Comparison of ENCODE assay signal across 27 cellular contexts in the genomic region with DNA sequence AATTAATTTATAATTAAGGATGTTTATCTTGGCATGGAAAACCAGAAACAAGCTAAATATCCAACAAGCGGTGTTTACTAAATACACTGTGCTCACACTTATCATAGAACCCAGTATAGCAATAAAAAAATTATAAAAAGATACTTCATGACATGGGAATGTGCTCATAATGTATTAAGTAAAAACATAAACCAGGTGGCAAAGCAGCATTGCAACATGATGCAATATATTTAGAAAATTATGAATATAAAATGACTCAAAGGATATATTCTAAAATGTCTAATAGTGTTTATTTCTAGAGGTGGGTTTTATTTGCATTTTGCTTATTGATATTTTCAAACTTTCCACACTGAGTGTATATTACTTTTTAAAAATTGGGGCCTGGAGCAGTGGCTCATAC.
A peak's percentile ranks its signal among the peaks of the same experiment; 100 is the strongest.
DNase-seq lines count a peak whose midpoint lies in the region; ATAC-seq, FAIRE-seq and TF ChIP-seq lines count a peak whose summit lies in the region.
"Had no signal": no experiment of that assay in that cellular context is flagged by ENCODE, and none has a peak within 500 bp of the region (broad histone marks: within the 10 kb centered on the region; RNA-seq: fewer than 3 reads in every experiment).

No MANE protein-coding gene starts in this region.

- H3K27ac ChIP-seq in breast epithelium (peak overlapping the region in 1 of 2 donors; percentile 79), K562 (ENCODE audit: extremely low read depth, low read depth, low read length) (no peak overlapping the region), esophagus squamous epithelium (peak overlapping the region in 3 of 4 donors; percentile 64 to 85 (median 76)), uterus (peak overlapping the region; percentile 87 to 94), A673 (ENCODE audit: low read depth, low read length, poor library complexity, severe bottlenecking) (no peak overlapping the region)
- H3K27ac ChIP-seq: SK-N-MC had no signal

- no peak for TF ChIP-seq RAD21 in K562 (CRISPR knock-in tag; conservative IDR thresholded peaks at IDR 0.05 in 1 of 2, IDR thresholded peaks at IDR 0.05 in 1 of 2)

- DNase-seq in MCF 10A (ENCODE audit: unreplicated experiment) (no peak), breast epithelium (ENCODE audit: low spot score in 2 of 2) (no peak), K562 (ENCODE audit: extremely low read depth in 1 of 4, low spot score in 3 of 4) (no peak), esophagus squamous epithelium (lab: John Stamatoyannopoulos, UW) (no peak), uterus (no peak), GM12891 (ENCODE audit: insufficient read length, low spot score) (no peak), A673 (ENCODE audit: low spot score) (no peak)
- DNase-seq: 8988T; CD4-positive, alpha-beta T cell; COR-L47; KBM-7; MM.1S; NCI-H1694; NCI-H2029 treated with DMSO at 0.1 percent for 48 hours; NCI-H446 treated with DMSO at 0.1 percent for 48 hours; NCI-H526; NCI-H82; NK-92 treated with Interleukin-12 subunit alpha and Interleukin-12 subunit beta, amount 100 ng/mL, for 24 hours; SIG-M5; SW 1271 had no signal

- CTCF ChIA-PET in MCF 10A (lab: Yijun Ruan, JAX) = interaction anchor here (2.8 to 4.3 kb wide), 2 partner anchors 14 to 86 kb away, joined by 16 to 22 read pairs; no protein-coding TSS in a partner anchor
- CTCF ChIA-PET in K562 (lab: Yijun Ruan, JAX; ENCODE audit: low intra/inter-chr PET ratio) = no interaction called here
- CTCF ChIA-PET in A673 (lab: Charles Lee) = no interaction called here

- no peaks in the 10 kb centered on the region for H4K20me1 ChIP-seq in K562 (replicated peaks; ENCODE audit: control insufficient read depth, insufficient read depth, low read length)

- ATAC-seq in K562 = no peak
- no peak for ATAC-seq in HG02852 (IDR thresholded peaks at IDR 0.05; ENCODE audit: unreplicated experiment)
- ATAC-seq: HepG2 had no signal

- BruUV-seq in MCF 10A (replicated peaks; lab: Mats Ljungman, UMichigan) (no TSS peak), K562 (replicated peaks; lab: Mats Ljungman, UMichigan) (no TSS peak), A673 (replicated peaks; lab: Mats Ljungman, UMichigan) (no TSS peak)

- H3K9me3 Mint-ChIP-seq in MCF 10A (ENCODE audit: unreplicated experiment) = no peaks in the 10 kb centered on the region
- H3K9me3 Mint-ChIP-seq: CD4-positive, alpha-beta T cell had no signal

- H3K27me3 ChIP-seq in breast epithelium (no peaks in the 10 kb centered on the region), K562 (ENCODE audit: control insufficient read depth in 2 of 2, insufficient read depth in 2 of 2, low read length in 2 of 2) (peaks cover 0 to 9% of the 10 kb centered on the region in 2 experiments; a peak in 1 of 5 replicates), esophagus squamous epithelium (no peaks in the 10 kb centered on the region), uterus (no peaks in the 10 kb centered on the region), A673 (replicated peaks; ENCODE audit: insufficient read depth, low read depth, low read length, poor library complexity) (no peaks in the 10 kb centered on the region)

- no peak overlapping the region for H3K4me3 ChIP-seq in breast epithelium
- no peak overlapping the region for H3K4me3 ChIP-seq in K562
- H3K4me3 ChIP-seq in esophagus squamous epithelium = no peak overlapping the region
- no peak overlapping the region for H3K4me3 ChIP-seq in uterus
- no peak overlapping the region for H3K4me3 ChIP-seq in A673 (ENCODE audit: low read depth, low read length, poor library complexity, severe bottlenecking)
- H3K4me3 ChIP-seq: SK-N-MC had no signal

- POLR2A ChIA-PET in MCF 10A (lab: Yijun Ruan, JAX) (interaction anchor here (1.0 to 5.0 kb wide), 10 partner anchors 8 to 259 kb away, joined by 3 to 91 read pairs (median 8); a partner anchor contains a TSS), K562 (lab: Yijun Ruan, JAX) (no interaction called here), A673 (lab: Charles Lee; ENCODE audit: low non-redundant PET) (no interaction called here)

- H3K36me3 Mint-ChIP-seq in MCF 10A (ENCODE audit: insufficient read depth, unreplicated experiment) = peaks cover 4% of the 10 kb centered on the region

- intact Hi-C loops in MCF 10A (cut with micrococcal nuclease) (no loop called here), breast epithelium (cut with DNase I; ENCODE audit: low total_unique reads) (no loop called here), K562 (cut with micrococcal nuclease) (no loop called here), esophagus squamous epithelium (cut with DNase I) (no loop called here), uterus (cut with DNase I; ENCODE audit: low total_unique reads) (no loop called here), A673 (cut with micrococcal nuclease; ENCODE audit: unreplicated experiment) (no loop called here)

- no peak overlapping the region for H3K9ac ChIP-seq in K562 (ENCODE audit: insufficient read depth in 1 of 2, low read depth in 2 of 2, low read length in 2 of 2)

- H3K79me2 ChIP-seq in K562 (ENCODE audit: control insufficient read depth, insufficient read depth, low read length) = no peaks in the 10 kb centered on the region

- TF ChIP-seq POLR2A in breast epithelium (IDR thresholded peaks at IDR 0.05) (no peak), K562 (conservative IDR thresholded peaks at IDR 0.05) (no peak), esophagus squamous epithelium (IDR thresholded peaks at IDR 0.05) (no peak), uterus (IDR thresholded peaks at IDR 0.05) (no peak), GM12891 (IDR thresholded peaks at IDR 0.05; ENCODE audit: low read depth, low read length) (no peak)

- H3K4me3 Mint-ChIP-seq in MCF 10A (ENCODE audit: unreplicated experiment) = peak overlapping the region; percentile 43
- H3K4me3 Mint-ChIP-seq: CD4-positive, alpha-beta T cell had no signal

- TF ChIP-seq CTCF in MCF 10A (IDR thresholded peaks at IDR 0.05; ENCODE audit: unreplicated experiment) (no peak), breast epithelium (IDR thresholded peaks at IDR 0.05) (no peak), K562 (IDR thresholded peaks at IDR 0.05 in 2 of 3, conservative IDR thresholded peaks at IDR 0.05 in 1 of 3; ENCODE audit: insufficient read depth in 2 of 3, low read depth in 1 of 3, low read length in 3 of 3) (no peak), esophagus squamous epithelium (IDR thresholded peaks at IDR 0.05) (peak in 1 of 6 experiments; percentile 5), uterus (IDR thresholded peaks at IDR 0.05) (no peak), A673 (conservative IDR thresholded peaks at IDR 0.05; ENCODE audit: low read depth, low read length) (no peak)

- 41% methylated on average over 1 of the region's 1 CpG for WGBS in K562 (ENCODE audit: insufficient coverage, low coverage, missing lambda C conversion rate)
- WGBS in esophagus squamous epithelium, 2 donors = 84 to 88% methylated on average over 1 of the region's 1 CpG

- peaks cover 0 to 7% of the 10 kb centered on the region in 2 donors for H3K4me1 ChIP-seq in breast epithelium
- H3K4me1 ChIP-seq in K562 (replicated peaks in 1 of 2; ENCODE audit: control insufficient read depth in 2 of 2, insufficient read depth in 2 of 2, low read length in 2 of 2) = peaks cover 4 to 8% of the 10 kb centered on the region in 2 experiments; a peak in 4 of 5 replicates
- H3K4me1 ChIP-seq in esophagus squamous epithelium = peaks cover 0 to 55% (median 3%) of the 10 kb centered on the region in 3 donors
- peaks cover 0 to 14% of the 10 kb centered on the region in 2 donors for H3K4me1 ChIP-seq in uterus
- H3K4me1 ChIP-seq in A673 (ENCODE audit: insufficient read depth, low read length, poor library complexity, severe bottlenecking) = no peaks in the 10 kb centered on the region

- no peak for TF ChIP-seq EP300 in K562 (IDR thresholded peaks at IDR 0.05; ENCODE audit: low read length)

- H3K9me3 ChIP-seq in breast epithelium (no peaks in the 10 kb centered on the region), K562 (replicated peaks; ENCODE audit: control insufficient read depth, insufficient read depth, low read depth, low read length) (no peaks in the 10 kb centered on the region), esophagus squamous epithelium (no peaks in the 10 kb centered on the region), uterus (no peaks in the 10 kb centered on the region), A673 (ENCODE audit: low read depth, low read length, poor library complexity, severe bottlenecking) (no peaks in the 10 kb centered on the region)

- H3K36me3 ChIP-seq in breast epithelium = no peaks in the 10 kb centered on the region
- H3K36me3 ChIP-seq in K562 (ENCODE audit: control insufficient read depth, insufficient read depth, low read length) = no peaks in the 10 kb centered on the region
- H3K36me3 ChIP-seq in esophagus squamous epithelium = no peaks in the 10 kb centered on the region
- H3K36me3 ChIP-seq in uterus = no peaks in the 10 kb centered on the region
- H3K36me3 ChIP-seq in A673 (ENCODE audit: insufficient read depth, low read length, poor library complexity, severe bottlenecking) = no peaks in the 10 kb centered on the region

- no peak for FAIRE-seq in K562 (lab: Jason Lieb, UNC)
- FAIRE-seq in GM12891 (lab: Jason Lieb, UNC) = no peak
- FAIRE-seq: G401.6, GM12892, GM19239, H1, HepG2 had no signal

- no peaks in the 10 kb centered on the region for H3K27me3 Mint-ChIP-seq in MCF 10A (ENCODE audit: insufficient read depth, unreplicated experiment)
- H3K27me3 Mint-ChIP-seq: CD4-positive, alpha-beta T cell had no signal

- peaks cover 25% of the 10 kb centered on the region for H3K4me1 Mint-ChIP-seq in MCF 10A (ENCODE audit: insufficient read depth, unreplicated experiment)

- no peaks in the 10 kb centered on the region for H3K9me1 ChIP-seq in K562 (ENCODE audit: control insufficient read depth, insufficient read depth, low read length)

- no peak overlapping the region for H3K4me2 ChIP-seq in K562 (ENCODE audit: insufficient read depth, low read length)

- H3K27ac Mint-ChIP-seq in MCF 10A (ENCODE audit: low read depth, unreplicated experiment) = peak overlapping the region; percentile 98
- H3K27ac Mint-ChIP-seq: CD4-positive, alpha-beta T cell had no signal

- in situ Hi-C loops in K562 (cut with MboI) = no loop called here

- no peak overlapping the region for H2AFZ ChIP-seq in K562 (ENCODE audit: low read depth, low read length)

TF ChIP-seq in K562, 482 proteins besides CTCF, POLR2A, EP300 and RAD21:
- TF ChIP-seq CEBPB (tag; IDR thresholded peaks at IDR 0.05) (0 out of 2 replicates have a peak, but pooled peaks have one; percentile 15), CEBPG (CRISPR knock-in tag; IDR thresholded peaks at IDR 0.05) (no peak), CEBPG (tag; conservative IDR thresholded peaks at IDR 0.05 in 1 of 2, IDR thresholded peaks at IDR 0.05 in 1 of 2) (peak; percentile 48 to 73), ZBTB7A (IDR thresholded peaks at IDR 0.05; ENCODE audit: borderline replicate concordance, control insufficient read depth, low read depth, low read length) (no peak)

TF ChIP-seq in GM12891, 5 proteins besides CTCF, POLR2A, EP300 and RAD21:
- TF ChIP-seq POLR2AphosphoS5 (IDR thresholded peaks at IDR 0.05; ENCODE audit: low read depth, low read length) = no peak
- no peak for TF ChIP-seq TAF1 (IDR thresholded peaks at IDR 0.05; ENCODE audit: low read depth, low read length)
- TF ChIP-seq PAX5 (IDR thresholded peaks at IDR 0.05; ENCODE audit: insufficient read depth, low read length, severe bottlenecking) = no peak
- no peak for TF ChIP-seq POU2F2 (IDR thresholded peaks at IDR 0.05; ENCODE audit: low read depth, low read length)
- TF ChIP-seq SPI1 (IDR thresholded peaks at IDR 0.05; ENCODE audit: low read depth, low read length) = no peak
TF ChIP-seq in GM12891: peak in this region for 0.

Comparison
In these comparisons a context has a peak if more than half of its experiments do, and no peak if none do; other contexts are left out.
1. H3K27ac ChIP-seq: peak in esophagus squamous epithelium (3 of 4) and uterus (2 of 2); none in K562 (single experiment) and A673 (single experiment).